In the genomic region with DNA sequence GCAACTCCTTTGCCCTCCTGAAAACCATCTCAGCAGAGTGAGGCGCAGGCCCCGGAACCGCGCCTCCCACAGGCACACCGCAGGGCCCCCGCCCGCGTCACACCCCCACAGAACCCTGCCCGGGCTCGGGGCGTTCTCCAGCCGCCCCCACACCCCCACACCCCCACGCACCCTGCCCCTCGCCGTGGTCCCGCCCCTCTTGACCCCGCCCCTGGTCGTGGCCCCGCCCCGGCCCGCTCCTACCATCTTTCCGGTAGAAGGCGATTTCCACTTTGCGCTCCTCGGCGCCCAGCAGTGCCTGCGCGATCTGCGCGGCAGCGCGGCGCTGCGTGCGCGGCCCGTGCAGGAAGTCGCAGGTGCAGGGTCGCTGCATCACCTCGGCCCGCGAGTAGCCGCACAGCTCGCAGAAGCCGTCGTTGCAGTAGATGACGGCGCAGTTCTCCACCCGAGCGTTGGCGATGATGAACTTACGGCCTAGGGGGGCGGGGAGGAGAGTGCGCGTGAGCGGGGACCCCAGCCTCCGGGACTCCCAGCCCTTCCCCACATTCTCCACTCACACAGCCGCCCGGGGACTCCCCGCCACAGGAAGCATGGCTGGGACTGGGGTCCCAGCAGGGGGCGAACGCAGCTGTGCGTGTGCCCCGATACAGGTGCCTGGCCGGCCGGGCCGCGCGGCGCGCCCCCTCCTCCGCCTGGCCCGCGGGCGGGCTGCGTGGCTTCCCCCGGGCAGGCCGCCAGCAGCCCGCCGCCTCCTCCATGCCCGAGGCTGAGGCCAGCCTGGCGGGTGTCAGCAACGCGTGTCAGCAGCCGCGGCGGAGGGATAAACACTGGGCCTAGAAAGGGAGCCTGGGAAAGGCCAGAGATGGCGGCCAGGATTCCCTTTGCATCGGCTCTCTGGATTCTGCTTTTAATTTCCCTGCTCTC, we compare ENCODE assay signal across 8 cellular contexts. TPM values are rescaled to one million over a fixed set of nuclear protein-coding genes. Genes with fewer than 3 reads are reported as not detected.
DNase-seq lines count a peak whose midpoint lies in the region; ATAC-seq and TF ChIP-seq lines count a peak whose summit lies in the region.

No MANE protein-coding gene starts in this region.

- in situ Hi-C loops in G401 (cut with HindIII; ENCODE audit: low sequenced_read_pairs) = no loop called here

- H3K9me3 Mint-ChIP-seq in GM23338 = peaks cover 3% of the 10 kb centered on the region; the same call in 2 of the 3 replicates
- no peaks in the 10 kb centered on the region for H3K9me3 Mint-ChIP-seq in activated CD4-positive, alpha-beta T cell treated with anti-CD3 and anti-CD28 coated beads, Interleukin-2, amount 10 ng/mL, durations not matched to agents 7 days and 5 days

- POLR2A ChIA-PET in activated CD4-positive, alpha-beta T cell treated with anti-CD3 and anti-CD28 coated beads, Interleukin-2, amount 10 ng/mL, durations not matched to agents 7 days and 5 days (lab: Charles Lee) = interaction anchor here (0.7 kb wide), 1 partner anchor 11 kb away, joined by 3 read pairs; no protein-coding TSS in a partner anchor

- TF ChIP-seq CTCF in GM23338 (conservative IDR thresholded peaks at IDR 0.05; ENCODE audit: low read depth in 2 of 2) (peak; percentile 14 to 46; a peak in 2 of 4 replicates), dorsolateral prefrontal cortex (IDR thresholded peaks at IDR 0.05 in 54 of 56, conservative IDR thresholded peaks at IDR 0.05 in 2 of 56; ENCODE audit: low read depth in 1 of 56, partially characterized antibody in 56 of 56) (peak in 50 of 56 donors; percentile 18 to 63 (median 41))

- H3K9me3 ChIP-seq in mononuclear cell (ENCODE audit: low read depth, low read length) = no peaks in the 10 kb centered on the region

- H3K4me2 ChIP-seq in GM23338 = peak overlapping the region; percentile 90

- H3K27ac ChIP-seq in GM23338 (ENCODE audit: low read depth) (no peak overlapping the region), dorsolateral prefrontal cortex (peak overlapping the region in 53 of 59 donors; percentile 5 to 93 (median 73))

- H3K27ac Mint-ChIP-seq in GM23338 = no peak overlapping the region
- peak overlapping the region; percentile 88 for H3K27ac Mint-ChIP-seq in activated CD4-positive, alpha-beta T cell treated with anti-CD3 and anti-CD28 coated beads, Interleukin-2, amount 10 ng/mL, durations not matched to agents 7 days and 5 days

- H3K4me3 ChIP-seq in GM23338 (peak overlapping the region; percentile 82), dorsolateral prefrontal cortex (peak overlapping the region; percentile 34 to 71 (median 60)), mononuclear cell (ENCODE audit: low read length) (peak overlapping the region; percentile 32)

- CTCF ChIA-PET in activated CD4-positive, alpha-beta T cell treated with anti-CD3 and anti-CD28 coated beads, Interleukin-2, amount 10 ng/mL, durations not matched to agents 7 days and 5 days (lab: Charles Lee) = interaction anchor here (0.6 to 1.8 kb wide), 5 partner anchors 10 to 978 kb away, joined by 3 to 7 read pairs (median 4); no protein-coding TSS in a partner anchor

- peak; percentile 5 for ATAC-seq in GM23338

- peaks cover 40% of the 10 kb centered on the region for H3K27me3 Mint-ChIP-seq in GM23338 (ENCODE audit: insufficient read depth, low read depth, poor library complexity)
- H3K27me3 Mint-ChIP-seq in activated CD4-positive, alpha-beta T cell treated with anti-CD3 and anti-CD28 coated beads, Interleukin-2, amount 10 ng/mL, durations not matched to agents 7 days and 5 days = peaks cover 28% of the 10 kb centered on the region

- H3K27me3 ChIP-seq in GM23338 (ENCODE audit: insufficient read depth) (peaks cover 34% of the 10 kb centered on the region), dorsolateral prefrontal cortex (no peaks in the 10 kb centered on the region), mononuclear cell (ENCODE audit: insufficient read depth, low read length) (peaks cover 29% of the 10 kb centered on the region)

- peaks cover 58% of the 10 kb centered on the region for H3K4me1 Mint-ChIP-seq in GM23338
- peaks cover 42% of the 10 kb centered on the region for H3K4me1 Mint-ChIP-seq in activated CD4-positive, alpha-beta T cell treated with anti-CD3 and anti-CD28 coated beads, Interleukin-2, amount 10 ng/mL, durations not matched to agents 7 days and 5 days

- H3F3A ChIP-seq in GM23338 (replicated peaks; ENCODE audit: low read depth) = no peaks in the 10 kb centered on the region

- no peaks in the 10 kb centered on the region for H4K20me1 ChIP-seq in GM23338 (replicated peaks; ENCODE audit: insufficient read depth)

- no peaks in the 10 kb centered on the region for H3K79me2 ChIP-seq in GM23338 (replicated peaks; ENCODE audit: insufficient read depth)

- H3K4me1 ChIP-seq in GM23338 (ENCODE audit: insufficient read depth) (peaks cover 38% of the 10 kb centered on the region), mononuclear cell (ENCODE audit: insufficient read depth, low read length) (peaks cover 34% of the 10 kb centered on the region)

- peak overlapping the region; percentile 78 for H2AFZ ChIP-seq in GM23338

- H3K36me3 Mint-ChIP-seq in GM23338 (ENCODE audit: low read depth) = no peaks in the 10 kb centered on the region; the same call in 2 of the 3 replicates
- H3K36me3 Mint-ChIP-seq in activated CD4-positive, alpha-beta T cell treated with anti-CD3 and anti-CD28 coated beads, Interleukin-2, amount 10 ng/mL, durations not matched to agents 7 days and 5 days (ENCODE audit: low read depth) = no peaks in the 10 kb centered on the region

- DNase-seq in G401 (ENCODE audit: low spot score) = peak; percentile 64
- peak; percentile 54 for DNase-seq in GM23338 (ENCODE audit: low spot score)
- DNase-seq in NCI-H146 treated with DMSO at 0.1 percent for 48 hours (lab: John Stamatoyannopoulos, UW; ENCODE audit: unreplicated experiment) = peak; percentile 59
- peak; percentile 80 for DNase-seq in activated CD4-positive, alpha-beta T cell treated with anti-CD3 and anti-CD28 coated beads, Interleukin-2, amount 10 ng/mL, durations not matched to agents 7 days and 5 days
- peak in 7 of 10 donors; percentile 40 to 71 (median 66) for DNase-seq in dorsolateral prefrontal cortex
- peak; percentile 65 to 70 for DNase-seq in stimulated activated CD8-positive, alpha-beta memory T cell treated with anti-CD3 and anti-CD28 coated beads, Interleukin-4, amount 100 ng/mL, for 4 hours (ENCODE audit: low read depth in 2 of 2, low spot score in 1 of 2)
- no peak for DNase-seq in NOMO-1 treated with DMSO at 0.1 percent for 48 hours (lab: John Stamatoyannopoulos, UW; ENCODE audit: unreplicated experiment)

- no peaks in the 10 kb centered on the region for H3K36me3 ChIP-seq in GM23338 (ENCODE audit: insufficient read depth)

- peak overlapping the region; percentile 83 for H3K4me3 Mint-ChIP-seq in GM23338
- peak overlapping the region; percentile 79 for H3K4me3 Mint-ChIP-seq in activated CD4-positive, alpha-beta T cell treated with anti-CD3 and anti-CD28 coated beads, Interleukin-2, amount 10 ng/mL, durations not matched to agents 7 days and 5 days

- intact Hi-C loops in dorsolateral prefrontal cortex (cut with DNase I) = no loop called here

- no peaks in the 10 kb centered on the region for H3K9me2 ChIP-seq in GM23338 (ENCODE audit: insufficient read depth)

TF ChIP-seq in GM23338, 12 proteins besides CTCF, POLR2A, EP300 and RAD21:
- 0 out of 2 replicates have a peak, but pooled peaks have one; percentile 10 for TF ChIP-seq CREB1 (CRISPR knock-in tag; IDR thresholded peaks at IDR 0.05; ENCODE audit: low read depth)
- TF ChIP-seq POLR2AphosphoS5 (IDR thresholded peaks at IDR 0.05; ENCODE audit: low read depth) = peak; percentile 79
- no peak for TF ChIP-seq STAT1 (IDR thresholded peaks at IDR 0.05; ENCODE audit: unreplicated experiment)

RNA-seq across cellular contexts. Expression of gene KCNH2, which starts 3.4 kb away (rescaled TPM):
- 10.8 and 11.5 TPM in 2 replicates for total RNA-seq in G401 (2014; rRNA removed; shearing (Covaris generic))
- total RNA-seq in GM23338 (2014; rRNA removed; shearing (Covaris generic)) = 11.3 and 14.7 TPM in 2 replicates
- polyA plus RNA-seq in GM23338 (2016; fragmentation: Nextera tagmentation; extraction: Ambion mirVana) = 2.6 and 2.9 TPM in 2 replicates
- total RNA-seq in activated CD4-positive, alpha-beta T cell treated with anti-CD3 and anti-CD28 coated beads, Interleukin-2, amount 10 ng/mL, durations not matched to agents 7 days and 5 days = under 1 TPM; 0.27 to 0.30 TPM
- total RNA-seq in dorsolateral prefrontal cortex (10 to 100 TPM in 118 of 120 experiments, 1 to 10 TPM in 2; 7.8 to 27.9 (median 19.3) TPM), mononuclear cell (0.94 TPM)

RNA-seq across cellular contexts. Expression of gene NOS3, which starts 16.1 kb away (rescaled TPM):
- 34.5 and 41.6 TPM in 2 replicates for total RNA-seq in G401 (2014; rRNA removed; shearing (Covaris generic))
- 6.1 and 13.3 TPM in 2 replicates for total RNA-seq in GM23338 (2014; rRNA removed; shearing (Covaris generic))
- polyA plus RNA-seq in GM23338 (2016; fragmentation: Nextera tagmentation; extraction: Ambion mirVana) = 2.6 and 3.1 TPM in 2 replicates
- total RNA-seq in activated CD4-positive, alpha-beta T cell treated with anti-CD3 and anti-CD28 coated beads, Interleukin-2, amount 10 ng/mL, durations not matched to agents 7 days and 5 days = 10 to 100 TPM; 21.6 to 22.3 TPM
- 10 to 100 TPM in 67 of 120 experiments, 1 to 10 TPM in 53; 3.3 to 39.1 (median 10.8) TPM for total RNA-seq in dorsolateral prefrontal cortex
- total RNA-seq in mononuclear cell = 2.1 TPM

RNA-seq across cellular contexts. Expression of gene ATG9B, which starts 49.6 kb away (rescaled TPM):
- 0.34 and 0.49 TPM in 2 replicates for total RNA-seq in G401 (2014; rRNA removed; shearing (Covaris generic))
- 1.2 and 2.2 TPM in 2 replicates for total RNA-seq in GM23338 (2014; rRNA removed; shearing (Covaris generic))
- polyA plus RNA-seq in GM23338 (2016; fragmentation: Nextera tagmentation; extraction: Ambion mirVana) = 3.2 and 3.4 TPM in 2 replicates
- total RNA-seq in activated CD4-positive, alpha-beta T cell treated with anti-CD3 and anti-CD28 coated beads, Interleukin-2, amount 10 ng/mL, durations not matched to agents 7 days and 5 days = 10 to 100 TPM; 12.1 to 12.3 TPM
- total RNA-seq in dorsolateral prefrontal cortex (10 to 100 TPM in 4 of 120 experiments, 1 to 10 TPM in 115, under 1 TPM in 1; 0.95 to 17.2 (median 4.5) TPM), mononuclear cell (3.6 TPM)

RNA-seq across cellular contexts. Expression of gene ABCB8, which starts 53.5 kb away (rescaled TPM):
- 34.0 and 57.0 TPM in 2 replicates for total RNA-seq in G401 (2014; rRNA removed; shearing (Covaris generic))
- 27.1 and 41.1 TPM in 2 replicates for total RNA-seq in GM23338 (2014; rRNA removed; shearing (Covaris generic))
- 11.4 and 13.1 TPM in 2 replicates for polyA plus RNA-seq in GM23338 (2016; fragmentation: Nextera tagmentation; extraction: Ambion mirVana)
- total RNA-seq in activated CD4-positive, alpha-beta T cell treated with anti-CD3 and anti-CD28 coated beads, Interleukin-2, amount 10 ng/mL, durations not matched to agents 7 days and 5 days = 10 to 100 TPM; 57.5 to 67.8 TPM
- total RNA-seq in dorsolateral prefrontal cortex = 100 to 1,000 TPM in 3 of 120 experiments, 10 to 100 TPM in 117; 52.6 to 110 (median 74.3) TPM
- 21.5 TPM for total RNA-seq in mononuclear cell

Comparison
In these comparisons a context has a peak if more than half of its experiments do, and no peak if none do; other contexts are left out.
1. H3K4me3 ChIP-seq: peak in every context shown above with its lines; median percentile 82 in GM23338; 60 in dorsolateral prefrontal cortex; 32 in mononuclear cell.